8 cellular contexts compared by ENCODE assay signal in the genomic region with DNA sequence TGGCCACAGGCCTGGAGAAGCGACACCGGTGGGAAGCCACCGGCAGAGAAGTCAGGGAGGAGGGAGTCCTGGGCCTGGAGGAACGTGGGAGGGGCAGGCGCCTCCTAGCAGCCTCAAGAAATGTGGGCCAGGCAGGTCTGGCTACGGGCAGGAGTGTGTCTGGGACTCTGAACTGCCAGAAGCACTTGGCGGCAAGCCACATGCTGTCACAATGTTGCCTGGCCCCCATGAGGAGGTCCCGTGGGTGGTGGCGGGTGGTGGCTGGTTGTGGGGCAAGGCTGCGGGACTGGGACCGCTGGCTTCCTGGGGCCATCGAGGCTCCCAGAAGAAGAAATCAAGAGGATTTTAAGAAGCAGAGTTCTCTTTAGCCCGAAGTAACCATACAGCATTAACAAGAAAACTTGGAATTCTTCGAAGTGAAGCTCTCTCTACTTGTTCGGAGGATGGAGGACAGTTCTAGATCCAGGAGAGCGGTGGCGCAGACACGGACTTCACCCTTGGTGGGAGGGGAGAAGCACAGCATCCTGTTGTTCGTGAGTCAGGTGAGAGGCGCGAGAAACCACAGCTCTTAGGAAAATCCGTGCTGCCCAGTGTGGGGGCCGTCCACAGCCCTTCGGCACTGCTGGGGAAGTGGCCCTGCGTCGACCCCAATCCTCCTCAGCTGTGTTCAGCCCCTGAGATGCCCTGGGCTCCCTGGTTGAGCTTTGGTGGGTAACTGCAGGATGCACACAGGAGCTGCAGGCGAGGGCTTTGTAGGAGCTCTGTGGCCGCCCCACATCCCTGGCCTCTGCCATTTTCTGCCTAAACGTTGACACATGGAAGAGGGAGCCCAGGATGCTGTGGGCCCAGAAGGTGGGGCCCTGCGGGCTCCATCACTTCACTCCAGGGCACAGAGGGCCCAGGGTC. TPM values are rescaled to one million over a fixed set of nuclear protein-coding genes. Genes with fewer than 3 reads are reported as not detected.
A peak's percentile ranks its signal among the peaks of the same experiment; 100 is the strongest.
DNase-seq lines count a peak whose midpoint lies in the region; ATAC-seq, FAIRE-seq and TF ChIP-seq lines count a peak whose summit lies in the region.

No MANE protein-coding gene starts in this region.

- no peaks in the 10 kb centered on the region for H3K36me3 Mint-ChIP-seq in MCF 10A (ENCODE audit: insufficient read depth, unreplicated experiment)

- intact Hi-C loops in MCF 10A (cut with micrococcal nuclease), result no loop called here
- intact Hi-C loops in HepG2 (cut with micrococcal nuclease; ENCODE audit: unreplicated experiment), result no loop called here
- intact Hi-C loops in stomach (cut with DNase I; ENCODE audit: low total_unique reads), result no loop called here

- ATAC-seq in HepG2 (0 out of 3 replicates have a peak, but pooled peaks have one; percentile 9), GM18909 (IDR thresholded peaks at IDR 0.05; ENCODE audit: poor library complexity, unreplicated experiment) (no peak)

- peak overlapping the region; percentile 63 for H3K27ac Mint-ChIP-seq in MCF 10A (ENCODE audit: low read depth, unreplicated experiment)

- WGBS in HepG2 (ENCODE audit: low lambda C conversion rate), result 71% methylated on average over 21 of the region's 30 CpGs
- 42 to 49% (median 48%) methylated on average over 22 to 30 of the region's 30 CpGs for WGBS in stomach, 5 donors

- TF ChIP-seq RAD21 in HepG2 (CRISPR knock-in tag; IDR thresholded peaks at IDR 0.05), result no peak

- no peak overlapping the region for H2AFZ ChIP-seq in HepG2 (ENCODE audit: low read length)
- no peak overlapping the region for H2AFZ ChIP-seq in Karpas-422 (ENCODE audit: low read length)

- DNase-seq in Peyer's patch (peak in 2 of 3 donors; percentile 79 to 82), MCF 10A (ENCODE audit: unreplicated experiment) (peak; percentile 18), HepG2 (ENCODE audit: low spot score) (no peak), stomach (peak; percentile 87), Karpas-422 (no peak), H7 (no peak), NK-92 (lab: John Stamatoyannopoulos, UW; ENCODE audit: unreplicated experiment) (no peak)

- H3K4me1 ChIP-seq in Peyer's patch (peaks cover 7 to 72% (median 30%) of the 10 kb centered on the region in 4 donors), HepG2 (ENCODE audit: insufficient read depth, low read length) (peaks cover 62% of the 10 kb centered on the region), stomach (peaks cover 72 to 99% (median 87%) of the 10 kb centered on the region in 4 donors), Karpas-422 (ENCODE audit: low read length) (no peaks in the 10 kb centered on the region)

- H3K9ac ChIP-seq in HepG2 (ENCODE audit: insufficient read depth, low read depth, low read length) (no peak overlapping the region), Karpas-422 (ENCODE audit: low read length) (no peak overlapping the region)

- H3K9me3 ChIP-seq in Peyer's patch (no peaks in the 10 kb centered on the region), HepG2 (ENCODE audit: low read length) (no peaks in the 10 kb centered on the region), stomach (no peaks in the 10 kb centered on the region), Karpas-422 (ENCODE audit: low read length) (no peaks in the 10 kb centered on the region)

- H3K27me3 ChIP-seq in Peyer's patch (no peaks in the 10 kb centered on the region), HepG2 (ENCODE audit: control insufficient read depth in 1 of 2, insufficient read depth in 2 of 2, low read length in 2 of 2) (no peaks in the 10 kb centered on the region), stomach (no peaks in the 10 kb centered on the region), Karpas-422 (ENCODE audit: low read length) (no peaks in the 10 kb centered on the region), H7 (ENCODE audit: control insufficient read depth, insufficient read depth, low read length) (no peaks in the 10 kb centered on the region)

- BruUV-seq in MCF 10A (replicated peaks; lab: Mats Ljungman, UMichigan) (no TSS peak), HepG2 (replicated peaks; lab: Mats Ljungman, UMichigan) (no TSS peak)

- peak overlapping the region; percentile 13 to 28 (median 18) for H3K27ac ChIP-seq in Peyer's patch
- peak overlapping the region; percentile 43 for H3K27ac ChIP-seq in HepG2 (ENCODE audit: extremely low read length, insufficient read depth, low read length)
- peak overlapping the region in 4 of 5 donors; percentile 23 to 92 (median 54) for H3K27ac ChIP-seq in stomach
- no peak overlapping the region for H3K27ac ChIP-seq in Karpas-422 (ENCODE audit: low read length)

- POLR2A ChIA-PET in MCF 10A (lab: Yijun Ruan, JAX), result interaction anchor here (1.0 kb wide), 1 partner anchor 9 kb away, joined by 5 read pairs; no protein-coding TSS in a partner anchor
- POLR2A ChIA-PET in HepG2 (lab: Yijun Ruan, JAX), result interaction anchor here (1.2 to 2.7 kb wide), 2 partner anchors 8 to 33 kb away, joined by 3 to 11 read pairs; no protein-coding TSS in a partner anchor

- TF ChIP-seq EP300 in HepG2 (IDR thresholded peaks at IDR 0.05; ENCODE audit: low read depth in 2 of 2, low read length in 2 of 2), result no peak
- no peak for TF ChIP-seq EP300 in HepG2 (CRISPR knock-in tag; IDR thresholded peaks at IDR 0.05; ENCODE audit: borderline replicate concordance)
- no peak for TF ChIP-seq EP300 in stomach (IDR thresholded peaks at IDR 0.05)

- peaks cover 19% of the 10 kb centered on the region for H3K4me1 Mint-ChIP-seq in MCF 10A (ENCODE audit: insufficient read depth, unreplicated experiment)

- no peak overlapping the region for H3K4me3 Mint-ChIP-seq in MCF 10A (ENCODE audit: unreplicated experiment)

- TF ChIP-seq POLR2A in Peyer's patch (IDR thresholded peaks at IDR 0.05) (no peak), HepG2 (IDR thresholded peaks at IDR 0.05; ENCODE audit: insufficient read depth in 1 of 2, low read depth in 2 of 2, low read length in 2 of 2) (no peak), stomach (IDR thresholded peaks at IDR 0.05) (no peak)

- H3K9me3 Mint-ChIP-seq in MCF 10A (ENCODE audit: unreplicated experiment), result no peaks in the 10 kb centered on the region

- H3K79me2 ChIP-seq in HepG2 (ENCODE audit: insufficient read depth, low read length) (peaks cover 92% of the 10 kb centered on the region), Karpas-422 (ENCODE audit: low read length) (no peaks in the 10 kb centered on the region)

- peaks cover 50% of the 10 kb centered on the region for H4K20me1 ChIP-seq in HepG2 (ENCODE audit: insufficient read depth, low read length)
- peaks cover 51% of the 10 kb centered on the region; the same call in 1 of the 2 replicates for H4K20me1 ChIP-seq in Karpas-422 (ENCODE audit: insufficient read depth, low read depth, low read length)

- H3K27me3 Mint-ChIP-seq in MCF 10A (ENCODE audit: insufficient read depth, unreplicated experiment), result no peaks in the 10 kb centered on the region

- H3K9me2 ChIP-seq in Karpas-422 (replicated peaks; ENCODE audit: insufficient read depth, low read length), result no peaks in the 10 kb centered on the region

- H3K36me3 ChIP-seq in Peyer's patch (no peaks in the 10 kb centered on the region), HepG2 (replicated peaks in 1 of 2; ENCODE audit: control insufficient read depth in 1 of 2, insufficient read depth in 2 of 2, low read length in 2 of 2) (peaks cover 8 to 26% of the 10 kb centered on the region in 2 experiments), stomach (peaks cover 0 to 8% (median 7%) of the 10 kb centered on the region in 4 donors), Karpas-422 (ENCODE audit: insufficient read depth, low read length) (no peaks in the 10 kb centered on the region), H7 (replicated peaks; ENCODE audit: control insufficient read depth, insufficient read depth, low read length) (no peaks in the 10 kb centered on the region; the same call in 1 of the 2 replicates)

- H3K4me3 ChIP-seq in Peyer's patch (no peak overlapping the region), HepG2 (replicated peaks in 1 of 3; ENCODE audit: insufficient read depth in 1 of 3, low read depth in 2 of 3, low read length in 3 of 3) (no peak overlapping the region), stomach (peak overlapping the region in 1 of 4 donors; percentile 3), Karpas-422 (ENCODE audit: low read length) (no peak overlapping the region), H7 (ENCODE audit: insufficient read depth, low read depth, low read length) (no peak overlapping the region)

- TF ChIP-seq CTCF in Peyer's patch (IDR thresholded peaks at IDR 0.05), result no peak
- TF ChIP-seq CTCF in MCF 10A (IDR thresholded peaks at IDR 0.05; ENCODE audit: unreplicated experiment), result no peak
- 0 out of 2 replicates have a peak, but pooled peaks have one; percentile 2 for TF ChIP-seq CTCF in HepG2 (CRISPR knock-in tag; IDR thresholded peaks at IDR 0.05)
- no peak for TF ChIP-seq CTCF in stomach (IDR thresholded peaks at IDR 0.05)

- in situ Hi-C loops in HepG2 (cut with HindIII; ENCODE audit: extremely low pct_ligation_motif_present, low pct_unique_long_range_greater_than_20kb), result no loop called here

- CTCF ChIA-PET in MCF 10A (lab: Yijun Ruan, JAX), result no interaction called here
- CTCF ChIA-PET in HepG2 (lab: Yijun Ruan, JAX; ENCODE audit: low intra/inter-chr PET ratio, low total read pairs), result no interaction called here

- FAIRE-seq in HepG2 (lab: Jason Lieb, UNC), result no peak

- H3K4me2 ChIP-seq in HepG2 (ENCODE audit: low read depth, low read length) (no peak overlapping the region), Karpas-422 (ENCODE audit: low read depth, low read length, poor library complexity, severe bottlenecking) (no peak overlapping the region)

RNA-seq across cellular contexts. Expression of gene SKI, which starts 12.4 kb away (rescaled TPM):
- total RNA-seq in Peyer's patch (10 to 100 TPM; 20.1 to 41.5 (median 37.1) TPM), MCF 10A (2022) (42.7 and 53.7 TPM in 2 replicates), HepG2 (2016; rRNA removed; fragmentation: Illumina TruSeq; extraction: Trizol) (6.9 and 9.6 TPM in 2 replicates), stomach (10 to 100 TPM; 18.7 to 84.0 (median 32.7) TPM)
- total RNA-seq in HepG2 (2016; cell fraction: cytosol; rRNA removed; fragmentation: Illumina TruSeq; extraction: Trizol; ENCODE audit: low read depth), result 3.4 and 6.3 TPM in 2 replicates
- total RNA-seq in HepG2 (2016; cell fraction: insoluble cytoplasmic fraction; rRNA removed; fragmentation: Illumina TruSeq; extraction: Trizol), result 7.7 and 7.9 TPM in 2 replicates
- 4.6 and 5.7 TPM in 2 replicates for total RNA-seq in HepG2 (2016; cell fraction: membrane; rRNA removed; fragmentation: Illumina TruSeq; extraction: Trizol)
- 10.6 and 12.2 TPM in 2 replicates for total RNA-seq in HepG2 (2016; cell fraction: nucleus; rRNA removed; fragmentation: Illumina TruSeq; extraction: Trizol)
- polyA plus RNA-seq in HepG2 (2011; rRNA removed) (4.7 and 5.9 TPM in 2 replicates), stomach (10 to 100 TPM in 2 of 3 donors, 1 to 10 TPM in 1; 7.4 to 14.8 (median 13.9) TPM)
- 3.8 and 4.2 TPM in 2 replicates for polyA plus RNA-seq in HepG2 (2011; cell fraction: cytosol; rRNA removed)
- 20.3 and 21.2 TPM in 2 replicates for polyA plus RNA-seq in HepG2 (2011; cell fraction: nucleus; rRNA removed)
- polyA plus RNA-seq in HepG2 (2012), result 10.1 and 12.3 TPM in 2 replicates
- polyA plus RNA-seq in HepG2 (2016; cell fraction: cytosol; fragmentation: Illumina TruSeq; extraction: Trizol; ENCODE audit: low read depth), result 0.60 and 0.83 TPM in 2 replicates
- polyA plus RNA-seq in HepG2 (2016; cell fraction: insoluble cytoplasmic fraction; fragmentation: Illumina TruSeq; extraction: Trizol; ENCODE audit: low read depth), result 16.7 and 23.3 TPM in 2 replicates
- 3.7 and 4.4 TPM in 2 replicates for polyA plus RNA-seq in HepG2 (2016; cell fraction: membrane; fragmentation: Illumina TruSeq; extraction: Trizol; ENCODE audit: low read depth)
- polyA plus RNA-seq in HepG2 (2016; cell fraction: nucleus; fragmentation: Illumina TruSeq; extraction: Trizol; ENCODE audit: insufficient read depth, low read depth), result 33.8 and 34.3 TPM in 2 replicates
- 4.4 and 14.7 TPM in 2 replicates for polyA minus RNA-seq in HepG2 (2011; rRNA and poly(A)+ RNA removed; ENCODE audit: low replicate concordance)
- 16.7 and 22.2 TPM in 2 replicates for polyA minus RNA-seq in HepG2 (2011; cell fraction: cytosol; rRNA and poly(A)+ RNA removed)
- polyA minus RNA-seq in HepG2 (2011; cell fraction: nucleus; rRNA and poly(A)+ RNA removed), result 10.9 and 12.1 TPM in 2 replicates
- total RNA-seq in Karpas-422 (2014; rRNA removed; shearing (Covaris generic); ENCODE audit: low replicate concordance), result 1.7 and 2.4 TPM in 2 replicates
- 29.2 and 29.9 TPM in 2 replicates for total RNA-seq in H7 (2014; rRNA removed; shearing (Covaris generic))

RNA-seq across cellular contexts. Expression of gene FAAP20, which starts 45.9 kb away (rescaled TPM):
- 10 to 100 TPM; 16.5 to 31.2 (median 25.4) TPM for total RNA-seq in Peyer's patch
- total RNA-seq in MCF 10A (2022), result 75.9 and 88.8 TPM in 2 replicates
- 10.4 and 10.8 TPM in 2 replicates for total RNA-seq in HepG2 (2016; rRNA removed; fragmentation: Illumina TruSeq; extraction: Trizol)
- total RNA-seq in HepG2 (2016; cell fraction: cytosol; rRNA removed; fragmentation: Illumina TruSeq; extraction: Trizol; ENCODE audit: low read depth), result 25.8 and 31.3 TPM in 2 replicates
- total RNA-seq in HepG2 (2016; cell fraction: insoluble cytoplasmic fraction; rRNA removed; fragmentation: Illumina TruSeq; extraction: Trizol), result 9.1 and 10.5 TPM in 2 replicates
- total RNA-seq in HepG2 (2016; cell fraction: membrane; rRNA removed; fragmentation: Illumina TruSeq; extraction: Trizol), result 30.5 and 36.7 TPM in 2 replicates
- 7.4 and 9.0 TPM in 2 replicates for total RNA-seq in HepG2 (2016; cell fraction: nucleus; rRNA removed; fragmentation: Illumina TruSeq; extraction: Trizol)
- 9.6 and 14.4 TPM in 2 replicates for polyA plus RNA-seq in HepG2 (2011; rRNA removed)
- 8.7 and 21.7 TPM in 2 replicates for polyA plus RNA-seq in HepG2 (2011; cell fraction: cytosol; rRNA removed)
- polyA plus RNA-seq in HepG2 (2011; cell fraction: nucleus; rRNA removed), result 37.4 and 44.6 TPM in 2 replicates
- 24.2 and 24.5 TPM in 2 replicates for polyA plus RNA-seq in HepG2 (2012)
- 237 and 239 TPM in 2 replicates for polyA plus RNA-seq in HepG2 (2016; cell fraction: cytosol; fragmentation: Illumina TruSeq; extraction: Trizol; ENCODE audit: low read depth)
- polyA plus RNA-seq in HepG2 (2016; cell fraction: insoluble cytoplasmic fraction; fragmentation: Illumina TruSeq; extraction: Trizol; ENCODE audit: low read depth), result 38.7 and 46.2 TPM in 2 replicates
- 156 and 163 TPM in 2 replicates for polyA plus RNA-seq in HepG2 (2016; cell fraction: membrane; fragmentation: Illumina TruSeq; extraction: Trizol; ENCODE audit: low read depth)
- 44.5 and 50.9 TPM in 2 replicates for polyA plus RNA-seq in HepG2 (2016; cell fraction: nucleus; fragmentation: Illumina TruSeq; extraction: Trizol; ENCODE audit: insufficient read depth, low read depth)
- 3.5 and 6.2 TPM in 2 replicates for polyA minus RNA-seq in HepG2 (2011; rRNA and poly(A)+ RNA removed; ENCODE audit: low replicate concordance)
- 5.6 and 7.3 TPM in 2 replicates for polyA minus RNA-seq in HepG2 (2011; cell fraction: cytosol; rRNA and poly(A)+ RNA removed)
- polyA minus RNA-seq in HepG2 (2011; cell fraction: nucleus; rRNA and poly(A)+ RNA removed), result 6.3 and 6.6 TPM in 2 replicates
- 100 to 1,000 TPM in 1 of 5 donors, 10 to 100 TPM in 3, 1 to 10 TPM in 1; 8.2 to 170 (median 25.8) TPM for total RNA-seq in stomach
- polyA plus RNA-seq in stomach, result 100 to 1,000 TPM in 2 of 3 donors, 10 to 100 TPM in 1; 91.3 to 120 (median 101) TPM
- 20.1 and 84.8 TPM in 2 replicates for total RNA-seq in Karpas-422 (2014; rRNA removed; shearing (Covaris generic); ENCODE audit: low replicate concordance)
- 60.5 and 69.9 TPM in 2 replicates for total RNA-seq in H7 (2014; rRNA removed; shearing (Covaris generic))

Comparison
In these comparisons a context has a peak if more than half of its experiments do, and no peak if none do; other contexts are left out.
1. DNase-seq: peak in Peyer's patch (2 of 3), MCF 10A (single experiment) and stomach (single experiment); none in HepG2 (single experiment), Karpas-422 (single experiment), H7 (single experiment) and NK-92 (single experiment).